13 cellular contexts compared by ENCODE assay signal in genomic region chr7:81173766-81174281, GRCh38.
DNase-seq lines count a peak whose midpoint lies in the region; ATAC-seq, FAIRE-seq and TF ChIP-seq lines count a peak whose summit lies in the region.
"Had no signal": no experiment of that assay in that cellular context is flagged by ENCODE, and none has a peak within 500 bp of the region (broad histone marks: within the 10 kb centered on the region; RNA-seq: fewer than 3 reads in every experiment).

No MANE protein-coding gene starts in this region.

- TF ChIP-seq CTCF in PC-3 (conservative IDR thresholded peaks at IDR 0.05; ENCODE audit: low read depth, low read length): no peak
- TF ChIP-seq CTCF in endothelial cell of umbilical vein (IDR thresholded peaks at IDR 0.05; ENCODE audit: extremely low read depth in 1 of 2, insufficient read depth in 1 of 2, low read depth in 1 of 2, low read length in 2 of 2): no peak
- no peak for TF ChIP-seq CTCF in osteoblast (IDR thresholded peaks at IDR 0.05; ENCODE audit: extremely low read depth, low read depth, low read length)

- H2AFZ ChIP-seq in PC-3 (ENCODE audit: low read length): peak overlapping the region; percentile 63
- H2AFZ ChIP-seq in endothelial cell of umbilical vein (ENCODE audit: low read depth, low read length): peak overlapping the region; percentile 20
- no peak overlapping the region for H2AFZ ChIP-seq in osteoblast (ENCODE audit: low read length)

- POLR2A ChIA-PET in PC-3 (lab: Charles Lee; ENCODE audit: unreplicated experiment) (no interaction called here), endothelial cell of umbilical vein (lab: Charles Lee) (no interaction called here)

- no peak overlapping the region for H3K27ac ChIP-seq in PC-3 (ENCODE audit: low read length)
- H3K27ac ChIP-seq in endothelial cell of umbilical vein (ENCODE audit: insufficient read depth, low read depth, low read length): no peak overlapping the region
- H3K27ac ChIP-seq in osteoblast (ENCODE audit: low read depth, low read length): peak overlapping the region; percentile 75
- H3K27ac ChIP-seq: KMS-11 had no signal

- H3K79me2 ChIP-seq in PC-3 (ENCODE audit: low read length) (no peaks in the 10 kb centered on the region), endothelial cell of umbilical vein (ENCODE audit: control insufficient read depth, insufficient read depth, low read length) (no peaks in the 10 kb centered on the region), osteoblast (ENCODE audit: insufficient read depth, low read length) (no peaks in the 10 kb centered on the region)

- H3K4me1 ChIP-seq in PC-3 (ENCODE audit: insufficient read depth, low read length) (peaks cover 9% of the 10 kb centered on the region), endothelial cell of umbilical vein (ENCODE audit: control insufficient read depth, extremely low read depth, insufficient read depth, low read length) (no peaks in the 10 kb centered on the region), osteoblast (ENCODE audit: insufficient read depth, low read length) (peaks cover 13% of the 10 kb centered on the region)

- H3K27me3 ChIP-seq in PC-3 (ENCODE audit: low read length) (no peaks in the 10 kb centered on the region), endothelial cell of umbilical vein (ENCODE audit: control insufficient read depth in 2 of 2, insufficient read depth in 2 of 2, low read length in 2 of 2) (no peaks in the 10 kb centered on the region), osteoblast (ENCODE audit: insufficient read depth, low read length) (no peaks in the 10 kb centered on the region)

- H3K9me1 ChIP-seq in endothelial cell of umbilical vein (replicated peaks; ENCODE audit: control insufficient read depth, extremely low read depth, insufficient read depth, low read length): no peaks in the 10 kb centered on the region

- H3K9me3 ChIP-seq in PC-3 (ENCODE audit: low read length) (no peaks in the 10 kb centered on the region), endothelial cell of umbilical vein (replicated peaks; ENCODE audit: control insufficient read depth, insufficient read depth, low read length) (no peaks in the 10 kb centered on the region), osteoblast (ENCODE audit: low read depth, low read length) (no peaks in the 10 kb centered on the region)

- H4K20me1 ChIP-seq in PC-3 (ENCODE audit: low read length): no peaks in the 10 kb centered on the region
- H4K20me1 ChIP-seq in endothelial cell of umbilical vein (replicated peaks; ENCODE audit: control insufficient read depth, extremely low read depth, insufficient read depth, low read length): no peaks in the 10 kb centered on the region
- no peaks in the 10 kb centered on the region for H4K20me1 ChIP-seq in osteoblast (ENCODE audit: insufficient read depth, low read length)

- peak; percentile 80 for ATAC-seq in PC-3
- ATAC-seq in HG03439 (IDR thresholded peaks at IDR 0.05; ENCODE audit: unreplicated experiment): no peak
- no peak for ATAC-seq in HG03135 (IDR thresholded peaks at IDR 0.05; ENCODE audit: unreplicated experiment)

- no peak overlapping the region for H3K9ac ChIP-seq in PC-3 (ENCODE audit: low read length)
- no peak overlapping the region for H3K9ac ChIP-seq in endothelial cell of umbilical vein (replicated peaks; ENCODE audit: extremely low read depth, insufficient read depth, low read length)
- H3K9ac ChIP-seq: KMS-11 had no signal

- H3F3A ChIP-seq in PC-3 (ENCODE audit: low read length, unreplicated experiment): no peaks in the 10 kb centered on the region

- FAIRE-seq in endothelial cell of umbilical vein (lab: Jason Lieb, UNC) (peak; percentile 44), GM12891 (lab: Jason Lieb, UNC) (no peak)

- in situ Hi-C loops in Caki2 (cut with HindIII; ENCODE audit: low pct_unique_long_range_greater_than_20kb, low sequenced_read_pairs): no loop called here

- DNase-seq in Caki2 (ENCODE audit: low read depth) (peak; percentile 90), PC-3 (peak; percentile 70), endothelial cell of umbilical vein (ENCODE audit: low read depth, low spot score) (peak; percentile 45), osteoblast (ENCODE audit: insufficient read length, low spot score, missing footprints) (peak; percentile 39), SW 1271 (lab: John Stamatoyannopoulos, UW) (no peak), GM12891 (ENCODE audit: insufficient read length, low spot score) (no peak)
- DNase-seq: amygdala; glutamatergic neuron; NCI-H510A treated with DMSO at 0.1 percent for 48 hours; stimulated activated CD4-positive, alpha-beta T cell treated with anti-CD3 and anti-CD28 coated beads, Interleukin-1b, Interleukin-23, amount 100 ng/mL, for 48 hours had no signal

- dilution Hi-C loops in endothelial cell of umbilical vein (cut with MboI; ENCODE audit: extremely low pct_ligation_motif_present, low sequenced_read_pairs): no loop called here

- H3K36me3 ChIP-seq in PC-3 (ENCODE audit: low read depth, low read length) (no peaks in the 10 kb centered on the region), endothelial cell of umbilical vein (ENCODE audit: control insufficient read depth in 2 of 2, extremely low read depth in 1 of 2, insufficient read depth in 2 of 2, low read length in 2 of 2) (no peaks in the 10 kb centered on the region), osteoblast (ENCODE audit: insufficient read depth, low read length) (no peaks in the 10 kb centered on the region)

- intact Hi-C loops in PC-3 (cut with micrococcal nuclease) (loop anchor here (5.0 kb wide), 2 partner anchors 232 to 252 kb away; no protein-coding TSS in a partner anchor), endothelial cell of umbilical vein (cut with micrococcal nuclease) (no loop called here)

- TF ChIP-seq POLR2A in endothelial cell of umbilical vein (IDR thresholded peaks at IDR 0.05; ENCODE audit: low read depth, low read length) (no peak), GM12891 (IDR thresholded peaks at IDR 0.05; ENCODE audit: low read depth, low read length) (no peak)

- CTCF ChIA-PET in PC-3 (lab: Charles Lee): no interaction called here
- CTCF ChIA-PET in endothelial cell of umbilical vein (lab: Charles Lee): interaction anchor here (1.0 to 1.8 kb wide), 2 partner anchors 283 to 296 kb away, joined by 3 to 4 read pairs; no protein-coding TSS in a partner anchor

- H3K4me2 ChIP-seq in PC-3 (ENCODE audit: low read length): peak overlapping the region; percentile 48
- peak overlapping the region; percentile 11 for H3K4me2 ChIP-seq in endothelial cell of umbilical vein (ENCODE audit: insufficient read depth, low read length)
- peak overlapping the region; percentile 79 for H3K4me2 ChIP-seq in osteoblast (ENCODE audit: insufficient read depth, low read length)
- H3K4me2 ChIP-seq: KMS-11 had no signal

- BruUV-seq in PC-3 (replicated peaks; lab: Mats Ljungman, UMichigan) (no TSS peak), endothelial cell of umbilical vein (replicated peaks; lab: Mats Ljungman, UMichigan) (no TSS peak)

- no peaks in the 10 kb centered on the region for H3K9me2 ChIP-seq in PC-3 (replicated peaks; ENCODE audit: low read length)

- H3K4me3 ChIP-seq in PC-3 (ENCODE audit: low read length): no peak overlapping the region; the same call in 1 of the 2 replicates
- H3K4me3 ChIP-seq in endothelial cell of umbilical vein (replicated peaks in 1 of 3; ENCODE audit: insufficient read depth in 1 of 3, low read depth in 1 of 3, low read length in 3 of 3): no peak overlapping the region
- peak overlapping the region; percentile 56 for H3K4me3 ChIP-seq in osteoblast (ENCODE audit: insufficient read depth, low read length)

TF ChIP-seq in endothelial cell of umbilical vein, 7 proteins besides CTCF, POLR2A, EP300 and RAD21:
- TF ChIP-seq MYC (IDR thresholded peaks at IDR 0.05; ENCODE audit: low read depth, low read length): no peak
- no peak for TF ChIP-seq FOS (IDR thresholded peaks at IDR 0.05; ENCODE audit: borderline replicate concordance, insufficient read depth, low read length)
- TF ChIP-seq EZH2 (IDR thresholded peaks at IDR 0.05; ENCODE audit: borderline replicate concordance, low read depth, low read length, severe bottlenecking): no peak
- no peak for TF ChIP-seq POLR2AphosphoS5 (IDR thresholded peaks at IDR 0.05; ENCODE audit: insufficient read depth, low read depth, low read length)
- TF ChIP-seq JUN (IDR thresholded peaks at IDR 0.05; ENCODE audit: borderline replicate concordance, insufficient read depth, insufficient read length, low read depth): no peak
- no peak for TF ChIP-seq GATA2 (IDR thresholded peaks at IDR 0.05; ENCODE audit: insufficient read depth, insufficient read length, low read depth, low read length)
- TF ChIP-seq MAX (IDR thresholded peaks at IDR 0.05; ENCODE audit: insufficient read depth, insufficient read length): no peak

TF ChIP-seq in GM12891, 5 proteins besides CTCF, POLR2A, EP300 and RAD21:
- no peak for TF ChIP-seq SPI1 (IDR thresholded peaks at IDR 0.05; ENCODE audit: low read depth, low read length)
- no peak for TF ChIP-seq TAF1 (IDR thresholded peaks at IDR 0.05; ENCODE audit: low read depth, low read length)
- TF ChIP-seq PAX5 (IDR thresholded peaks at IDR 0.05; ENCODE audit: insufficient read depth, low read length, severe bottlenecking): no peak
- TF ChIP-seq POLR2AphosphoS5 (IDR thresholded peaks at IDR 0.05; ENCODE audit: low read depth, low read length): no peak
- no peak for TF ChIP-seq POU2F2 (IDR thresholded peaks at IDR 0.05; ENCODE audit: low read depth, low read length)

Comparison
In these comparisons a context has a peak if more than half of its experiments do, and no peak if none do; other contexts are left out.
1. DNase-seq: peak in Caki2 (single experiment), PC-3 (single experiment), endothelial cell of umbilical vein (single experiment) and osteoblast (single experiment); none in SW 1271 (0 of 2) and GM12891 (single experiment).
2. H3K4me2 ChIP-seq: peak in every context shown above with its lines; median percentile 79 in osteoblast; 48 in PC-3; 11 in endothelial cell of umbilical vein.